ENCODE assay signal across 19 cellular contexts in the genomic region with DNA sequence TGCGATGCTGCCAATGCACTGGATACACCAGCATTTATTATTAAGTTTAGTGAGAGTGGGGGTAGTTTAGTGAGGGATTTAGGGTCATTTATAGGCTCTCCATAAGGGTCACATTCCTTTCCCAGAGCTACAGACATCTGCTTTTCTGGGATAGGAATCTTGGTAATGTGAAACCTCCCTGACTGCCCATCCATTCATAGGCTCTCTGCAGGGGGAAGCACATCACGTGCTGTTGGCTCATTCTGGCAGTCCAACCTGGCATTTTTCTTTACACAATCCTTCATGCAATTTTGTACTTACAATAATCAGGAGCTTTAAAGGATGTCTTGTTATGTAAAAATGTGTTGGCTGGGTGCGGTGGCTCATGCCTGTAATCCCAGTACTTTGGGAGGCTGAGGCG. TPM values are rescaled to one million over a fixed set of nuclear protein-coding genes. Genes with fewer than 3 reads are reported as not detected.
"Had no signal": no experiment of that assay in that cellular context is flagged by ENCODE, and none has a peak within 500 bp of the region (broad histone marks: within the 10 kb centered on the region; RNA-seq: fewer than 3 reads in every experiment).

No MANE protein-coding gene starts in this region.

RNA-seq across cellular contexts. Expression of gene PSG6, which starts 17.1 kb away (rescaled TPM):
- total RNA-seq: aorta, body of pancreas, dorsolateral prefrontal cortex, endothelial cell of umbilical vein, gastrocnemius medialis, left cardiac atrium, liver, mucosa of gallbladder, osteocyte, posterior vena cava, sciatic nerve, subcutaneous adipose tissue, thoracic aorta, uterus had no signal
- polyA plus RNA-seq: adipose tissue, aorta, endothelial cell of umbilical vein, esophagus, liver, small intestine had no signal

RNA-seq across cellular contexts. Expression of gene PSG1, which starts 21.0 kb away (rescaled TPM):
- total RNA-seq: aorta, body of pancreas, dorsolateral prefrontal cortex, endothelial cell of umbilical vein, gastrocnemius medialis, left cardiac atrium, liver, mammary epithelial cell, mucosa of gallbladder, osteocyte, posterior vena cava, sciatic nerve, thoracic aorta, uterus had no signal
- polyA plus RNA-seq: adipose tissue, aorta, endothelial cell of umbilical vein, esophagus, liver, small intestine had no signal

RNA-seq across cellular contexts. Expression of gene PSG7, which starts 36.4 kb away (rescaled TPM):
- total RNA-seq: aorta, body of pancreas, dorsolateral prefrontal cortex, endothelial cell of umbilical vein, gastrocnemius medialis, left cardiac atrium, liver, mammary epithelial cell, mucosa of gallbladder, osteocyte, posterior vena cava, sciatic nerve, subcutaneous adipose tissue, thoracic aorta, uterus had no signal
- polyA plus RNA-seq: adipose tissue, aorta, endothelial cell of umbilical vein, esophagus, keratinocyte, liver, small intestine had no signal
